Comparison of ENCODE assay signal across 10 cellular contexts in the genomic region with DNA sequence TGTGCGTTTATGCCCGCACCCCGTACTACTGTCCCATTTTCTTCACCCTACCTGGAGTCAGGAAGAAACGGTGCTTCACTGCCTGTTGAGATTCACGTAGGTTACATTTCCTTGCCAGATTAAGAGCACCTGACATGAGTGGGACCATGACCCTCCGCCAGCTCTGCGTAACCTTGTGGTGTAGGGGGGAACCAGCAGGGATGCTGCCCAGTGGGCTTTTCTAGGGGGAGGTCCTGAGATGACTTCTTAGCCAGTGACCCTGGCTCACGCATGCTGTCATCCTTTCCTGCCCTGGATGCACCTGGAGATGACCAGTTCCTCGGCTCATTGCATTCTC. TPM values are rescaled to one million over a fixed set of nuclear protein-coding genes. Genes with fewer than 3 reads are reported as not detected.
A peak's percentile ranks its signal among the peaks of the same experiment; 100 is the strongest.
DNase-seq lines count a peak whose midpoint lies in the region; TF ChIP-seq lines count a peak whose summit lies in the region.
"Had no signal": no experiment of that assay in that cellular context is flagged by ENCODE, and none has a peak within 500 bp of the region (broad histone marks: within the 10 kb centered on the region; RNA-seq: fewer than 3 reads in every experiment).

No MANE protein-coding gene starts in this region.

- H3K27me3 ChIP-seq in parathyroid adenoma (ENCODE audit: control insufficient read depth, insufficient read depth, low read length) (no peaks in the 10 kb centered on the region), testis (no peaks in the 10 kb centered on the region)

- H3K4me3 Mint-ChIP-seq in T-helper 1 cell treated with Interleukin-12 subunit alpha and Interleukin-12 subunit beta and Interleukin-4 antibody, amounts not matched to agents 30 μg/mL and 1 μg/mL, for 36 hours, result peak overlapping the region; percentile 71
- H3K4me3 Mint-ChIP-seq in endothelial cell (ENCODE audit: unreplicated experiment), result peak overlapping the region; percentile 84

- no peak overlapping the region for H3K27ac Mint-ChIP-seq in T-helper 1 cell treated with Interleukin-12 subunit alpha and Interleukin-12 subunit beta and Interleukin-4 antibody, amounts not matched to agents 30 μg/mL and 1 μg/mL, for 36 hours
- H3K27ac Mint-ChIP-seq in endothelial cell (ENCODE audit: unreplicated experiment), result no peak overlapping the region

- POLR2A ChIA-PET in OCI-LY7 (lab: Charles Lee), result no interaction called here

- H3K79me2 ChIP-seq in OCI-LY7 (ENCODE audit: insufficient read depth, low read depth, low read length) (no peaks in the 10 kb centered on the region), parathyroid adenoma (peaks cover 4% of the 10 kb centered on the region)

- no peaks in the 10 kb centered on the region for H3K9me2 ChIP-seq in OCI-LY7 (ENCODE audit: insufficient read depth, low read length)

- no peak overlapping the region for H3K9ac ChIP-seq in parathyroid adenoma

- peaks cover 28% of the 10 kb centered on the region for H3K4me1 ChIP-seq in OCI-LY7 (ENCODE audit: insufficient read depth, low read length, poor library complexity, severe bottlenecking)
- H3K4me1 ChIP-seq in parathyroid adenoma, result peaks cover 3% of the 10 kb centered on the region
- H3K4me1 ChIP-seq in testis, result peaks cover 23% of the 10 kb centered on the region

- H3K27ac ChIP-seq in OCI-LY7 (ENCODE audit: low read depth, low read length, poor library complexity, severe bottlenecking), result no peak overlapping the region
- no peak overlapping the region for H3K27ac ChIP-seq in parathyroid adenoma
- no peak overlapping the region for H3K27ac ChIP-seq in testis

- intact Hi-C loops in OCI-LY7 (cut with micrococcal nuclease; ENCODE audit: unreplicated experiment) (no loop called here), testis (cut with DNase I; ENCODE audit: low total_unique reads) (no loop called here)

- TF ChIP-seq CTCF in OCI-LY7 (conservative IDR thresholded peaks at IDR 0.05; ENCODE audit: low read length), result no peak
- no peak for TF ChIP-seq CTCF in endothelial cell (IDR thresholded peaks at IDR 0.05; ENCODE audit: unreplicated experiment)
- TF ChIP-seq CTCF in parathyroid adenoma (IDR thresholded peaks at IDR 0.05), result no peak
- TF ChIP-seq CTCF in testis (IDR thresholded peaks at IDR 0.05), result no peak

- no peaks in the 10 kb centered on the region for H3K36me3 Mint-ChIP-seq in T-helper 1 cell treated with Interleukin-12 subunit alpha and Interleukin-12 subunit beta and Interleukin-4 antibody, amounts not matched to agents 30 μg/mL and 1 μg/mL, for 36 hours (ENCODE audit: low read depth)
- no peaks in the 10 kb centered on the region for H3K36me3 Mint-ChIP-seq in endothelial cell (ENCODE audit: low read depth, unreplicated experiment)

- H2AFZ ChIP-seq in OCI-LY7 (ENCODE audit: low read length) (no peak overlapping the region), parathyroid adenoma (no peak overlapping the region)

- H3K4me2 ChIP-seq in OCI-LY7 (ENCODE audit: low read length) (peak overlapping the region; percentile 98; the same call in 1 of the 2 replicates), parathyroid adenoma (ENCODE audit: low read length) (peak overlapping the region; percentile 87)

- H4K20me1 ChIP-seq in OCI-LY7 (ENCODE audit: insufficient read depth, low read length), result no peaks in the 10 kb centered on the region

- H3K36me3 ChIP-seq in OCI-LY7 (ENCODE audit: insufficient read depth, low read length) (no peaks in the 10 kb centered on the region), parathyroid adenoma (ENCODE audit: control insufficient read depth, insufficient read depth, low read length) (no peaks in the 10 kb centered on the region), testis (ENCODE audit: low read depth, missing control alignments) (no peaks in the 10 kb centered on the region)

- CTCF ChIA-PET in OCI-LY7 (lab: Charles Lee; ENCODE audit: unreplicated experiment), result no interaction called here

- 44 to 51% methylated on average over 7 to 9 of the region's 9 CpGs for WGBS in testis, 2 donors

- H3K9me3 Mint-ChIP-seq in T-helper 1 cell treated with Interleukin-12 subunit alpha and Interleukin-12 subunit beta and Interleukin-4 antibody, amounts not matched to agents 30 μg/mL and 1 μg/mL, for 36 hours, result no peaks in the 10 kb centered on the region
- no peaks in the 10 kb centered on the region for H3K9me3 Mint-ChIP-seq in endothelial cell (ENCODE audit: unreplicated experiment)

- TF ChIP-seq POLR2A in testis (IDR thresholded peaks at IDR 0.05), result no peak

- BruUV-seq in OCI-LY7 (replicated peaks; lab: Mats Ljungman, UMichigan), result no TSS peak

- H3K27me3 Mint-ChIP-seq in T-helper 1 cell treated with Interleukin-12 subunit alpha and Interleukin-12 subunit beta and Interleukin-4 antibody, amounts not matched to agents 30 μg/mL and 1 μg/mL, for 36 hours (ENCODE audit: low read depth), result peaks cover 25% of the 10 kb centered on the region
- H3K27me3 Mint-ChIP-seq in endothelial cell (ENCODE audit: unreplicated experiment), result peaks cover 14% of the 10 kb centered on the region

- H3K9me3 ChIP-seq in OCI-LY7 (ENCODE audit: low read length) (no peaks in the 10 kb centered on the region), parathyroid adenoma (ENCODE audit: control insufficient read depth, low read length) (no peaks in the 10 kb centered on the region), testis (no peaks in the 10 kb centered on the region)

- H3K4me3 ChIP-seq in OCI-LY7 (ENCODE audit: low read depth, low read length, poor library complexity, severe bottlenecking), result no peak overlapping the region
- H3K4me3 ChIP-seq in parathyroid adenoma (ENCODE audit: low read depth, low read length), result no peak overlapping the region
- H3K4me3 ChIP-seq in testis, result peak overlapping the region in 1 of 2 donors; percentile 76

- H3K4me1 Mint-ChIP-seq in T-helper 1 cell treated with Interleukin-12 subunit alpha and Interleukin-12 subunit beta and Interleukin-4 antibody, amounts not matched to agents 30 μg/mL and 1 μg/mL, for 36 hours (ENCODE audit: low read depth), result peaks cover 17% of the 10 kb centered on the region
- peaks cover 9% of the 10 kb centered on the region for H3K4me1 Mint-ChIP-seq in endothelial cell (ENCODE audit: unreplicated experiment)

- DNase-seq in T-helper 1 cell, result no peak
- DNase-seq in OCI-LY7 (ENCODE audit: low spot score), result no peak
- no peak for DNase-seq in endothelial cell (ENCODE audit: low spot score)
- DNase-seq in SW480 (ENCODE audit: low spot score), result no peak
- DNase-seq in testis, result no peak
- DNase-seq in midbrain (lab: John Stamatoyannopoulos, UW), result no peak
- DNase-seq: activated CD8-positive, alpha-beta memory T cell treated with anti-CD3 and anti-CD28 coated beads, Interleukin-2, amount 50 U/mL, for 4 hours; NCI-H226 had no signal

RNA-seq across cellular contexts. Expression of a gene that starts 1.0 kb away (rescaled TPM):
- 1.8 and 2.9 TPM in 2 replicates for total RNA-seq in OCI-LY7 (2014; rRNA removed; shearing (Covaris generic))
- total RNA-seq in OCI-LY7 (2022) (3.8 and 3.9 TPM in 2 replicates), endothelial cell (ENCODE audit: unreplicated experiment) (67.3 TPM), testis (10 to 100 TPM; 43.2 to 57.7 TPM)
- 21.1 TPM for polyA plus RNA-seq in testis (ENCODE audit: insufficient read depth, low read depth, low replicate concordance)

RNA-seq across cellular contexts. Expression of a gene that starts 3.3 kb away (rescaled TPM):
- total RNA-seq in OCI-LY7 (2014; rRNA removed; shearing (Covaris generic)), result 12.3 and 18.3 TPM in 2 replicates
- total RNA-seq in OCI-LY7 (2022) (23.3 and 25.0 TPM in 2 replicates), endothelial cell (ENCODE audit: unreplicated experiment) (15.3 TPM), testis (10 to 100 TPM; 13.5 to 21.5 TPM)
- 19.0 TPM for polyA plus RNA-seq in testis (ENCODE audit: insufficient read depth, low read depth, low replicate concordance)

Comparison
In these comparisons a context has a peak if more than half of its experiments do, and no peak if none do; other contexts are left out.
1. RNA of a gene that starts 1.0 kb away (total RNA-seq): 67.3 TPM in endothelial cell (single experiment) and 43.2 to 57.7 TPM in testis; 1.8 to 3.9 TPM in OCI-LY7; every median in the first group is over 4 times any median in the second.